Comparison of ENCODE assay signal across 8 cellular contexts in the genomic region with DNA sequence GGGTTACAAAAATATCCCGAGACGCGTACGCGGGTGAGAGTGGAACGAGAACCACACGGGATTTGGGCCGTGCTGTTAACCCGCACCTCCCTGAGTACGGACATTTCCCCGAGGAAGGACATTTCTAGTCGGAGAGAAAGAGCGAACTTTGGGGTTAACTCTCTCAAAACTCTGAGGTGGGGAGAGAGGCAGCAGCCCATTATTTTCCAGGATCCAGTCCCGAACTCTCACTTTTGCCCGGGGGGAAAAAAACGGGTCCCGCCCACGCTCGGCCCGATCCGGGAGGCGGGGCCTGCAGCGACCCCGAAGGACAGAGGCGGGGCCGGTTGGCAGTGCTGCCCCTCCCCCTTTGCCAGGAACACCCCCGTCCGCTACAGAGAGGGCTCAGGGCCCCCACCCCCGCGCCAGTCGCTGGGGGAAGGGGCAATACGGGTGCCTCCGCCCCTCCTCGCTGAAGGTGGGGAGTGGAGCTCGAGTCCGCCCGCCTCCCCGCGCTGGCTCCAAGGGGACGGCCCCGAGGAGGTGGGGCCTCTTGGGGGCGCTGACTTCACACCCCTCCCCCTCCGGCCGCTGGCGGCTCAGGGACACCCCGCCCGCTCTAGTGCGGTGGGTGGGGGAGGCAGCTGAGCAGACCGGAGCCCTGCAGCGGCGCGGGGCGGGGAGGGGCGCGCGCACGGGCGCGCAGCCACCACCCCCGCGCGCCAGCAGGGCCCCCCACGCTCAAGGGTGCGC.
DNase-seq lines count a peak whose midpoint lies in the region; ATAC-seq and TF ChIP-seq lines count a peak whose summit lies in the region.

No MANE protein-coding gene starts in this region.

- DNase-seq in AG20443 (ENCODE audit: low spot score) (peak; percentile 96), NCI-H446 (lab: John Stamatoyannopoulos, UW) (peak; percentile 98 to 99), islet precursor cell (peak; percentile 99)
- DNase-seq in activated CD4-positive, CD25-positive, alpha-beta regulatory T cell treated with anti-CD3 and anti-CD28 coated beads, Interleukin-2, amount 50 U/mL, for 16 hours (ENCODE audit: low read depth, low spot score): peak; percentile 90
- DNase-seq in central memory CD4-positive, alpha-beta T cell: peak; percentile 95
- peak; percentile 90 to 94 for DNase-seq in stimulated activated CD4-positive, alpha-beta T cell treated with anti-CD3 and anti-CD28 coated beads, Interleukin-12 subunit alpha, Interleukin-12 subunit beta, amount 100 ng/mL, for 24 hours (ENCODE audit: low read depth in 2 of 2)

- ATAC-seq in HG03354 (IDR thresholded peaks at IDR 0.05; ENCODE audit: poor library complexity, severe bottlenecking, unreplicated experiment): peak; percentile 73

- TF ChIP-seq POLR2A in GM19099 (IDR thresholded peaks at IDR 0.05; ENCODE audit: extremely low read depth, insufficient read length, low read depth): peak; percentile 67

Comparison
In these comparisons a context has a peak if more than half of its experiments do, and no peak if none do; other contexts are left out.
1. Peak in every context shown above with its lines: DNase-seq and ATAC-seq.